ENCODE assay signal across 22 cellular contexts in the genomic region with DNA sequence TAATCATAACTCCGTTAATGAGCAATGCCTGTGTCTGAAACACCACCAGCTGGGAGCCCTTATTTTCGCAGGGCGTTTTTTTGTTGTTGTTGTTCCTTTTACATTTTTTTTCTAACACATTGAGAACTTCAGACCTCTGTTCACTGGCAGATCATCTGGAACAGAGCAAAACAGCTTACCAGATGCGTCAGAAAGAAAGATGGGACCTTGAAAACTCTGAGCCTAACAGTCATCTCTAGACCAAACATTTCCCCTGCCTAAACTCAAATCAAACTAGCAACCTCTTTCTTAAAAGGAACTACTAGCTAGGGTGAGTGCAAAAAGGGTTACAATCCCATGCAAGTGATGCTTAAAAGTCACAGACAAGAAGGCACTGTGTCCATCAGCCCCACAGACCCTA.
"Had no signal": no experiment of that assay in that cellular context is flagged by ENCODE, and none has a peak within 500 bp of the region (broad histone marks: within the 10 kb centered on the region; RNA-seq: fewer than 3 reads in every experiment).

No MANE protein-coding gene starts in this region.

- DNase-seq: activated B cell treated with CpG ODN at 0.5 μM for 24 hours; activated CD4-positive, alpha-beta T cell treated with anti-CD3 and anti-CD28 coated beads, Interleukin-2, amount 50 U/mL, for 4 hours; activated CD8-positive, alpha-beta memory T cell treated with anti-CD3 and anti-CD28 coated beads, Interleukin-2, amount 50 U/mL, for 4 hours; activated naive CD8-positive, alpha-beta T cell treated with anti-CD3 and anti-CD28 coated beads, Interleukin-2, amount 50 U/mL, for 24 hours; activated T-cell treated with anti-CD3 and anti-CD28 coated beads, Interleukin-2, amount 50 U/mL, for 24 hours; amygdala; caudate nucleus; dermis blood vessel endothelial cell; effector CD8-positive, alpha-beta T cell; esophagus squamous epithelium; left lung; lower lobe of right lung; mesenchymal stem cell; posterior cingulate gyrus; right cardiac atrium; stimulated activated CD4-positive, alpha-beta T cell treated with anti-CD3 and anti-CD28 coated beads, Interleukin-15, amount 100 ng/mL, for 24 hours; stimulated activated CD4-positive, alpha-beta T cell treated with anti-CD3 and anti-CD28 coated beads, Interleukin-2, amount 100 ng/mL, for 24 hours; stimulated activated naive B cell treated with anti-CD40 and anti-IgM and Interleukin-4, amounts not matched to agents 10 μg/mL and 1 μg/mL and 100 μg/mL, for 72 hours; tibial artery had no signal

- H3K9me3 ChIP-seq: esophagus squamous epithelium, left lung, lower lobe of right lung, suprapubic skin, tibial artery had no signal

- H3K36me3 ChIP-seq: esophagus squamous epithelium, left lung, lower lobe of right lung, suprapubic skin, tibial artery had no signal

- H3K27ac ChIP-seq: epithelial cell of prostate, left lung, lower lobe of right lung, suprapubic skin, tibial artery had no signal

- H3K27me3 ChIP-seq: tibial artery had no signal

- H3K4me3 ChIP-seq: esophagus squamous epithelium, left lung, lower lobe of right lung, suprapubic skin, tibial artery had no signal

- ATAC-seq: activated naive CD8-positive, alpha-beta T cell treated with anti-CD3 and anti-CD28 coated beads, Interleukin-2, amount 50 U/mL, for 24 hours; left lung; lower lobe of right lung; natural killer cell treated with Interleukin-12 subunit alpha and Interleukin-12 subunit beta and Interleukin-15 and Interleukin-18, amount 100 ng/mL, for 72 hours; right cardiac atrium; stimulated activated naive B cell treated with anti-CD40 and anti-IgM and Interleukin-4, amounts not matched to agents 10 μg/mL and 1 μg/mL and 100 μg/mL, for 72 hours had no signal
